Comparison of ENCODE assay signal across 22 cellular contexts in the genomic region with DNA sequence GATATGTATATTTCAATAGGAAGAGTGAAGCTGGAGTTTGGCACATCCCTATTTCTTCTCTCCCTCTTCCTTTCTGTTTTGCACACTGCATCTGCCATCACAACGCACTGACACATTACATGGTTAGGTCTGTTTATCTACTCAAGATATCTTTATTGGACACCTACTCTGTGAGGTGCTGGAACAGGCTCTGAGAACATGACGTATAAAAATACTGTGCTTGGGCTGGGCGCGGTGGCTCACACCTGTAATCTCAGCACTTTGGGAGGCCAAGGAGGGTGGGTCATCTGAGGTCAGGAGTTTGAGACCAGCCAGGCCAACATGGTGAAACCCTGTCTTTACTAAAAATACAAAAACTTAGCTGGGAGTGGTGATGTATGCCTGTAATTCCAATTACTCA.
"Had no signal": no experiment of that assay in that cellular context is flagged by ENCODE, and none has a peak within 500 bp of the region (broad histone marks: within the 10 kb centered on the region; RNA-seq: fewer than 3 reads in every experiment).

No MANE protein-coding gene starts in this region.

- H3K27me3 ChIP-seq: MG63 had no signal

- H3K36me3 ChIP-seq: MG63 had no signal

- H3K9me3 ChIP-seq: MG63 had no signal

- DNase-seq: activated CD4-positive, alpha-beta T cell treated with anti-CD3 and anti-CD28 coated beads for 48 hours; activated CD4-positive, alpha-beta T cell treated with anti-CD3 and anti-CD28 coated beads, Interleukin-2, amount 50 U/mL, for 4 hours; activated CD4-positive, CD25-positive, alpha-beta regulatory T cell treated with anti-CD3 and anti-CD28 coated beads, Interleukin-2, amount 50 U/mL, for 72 hours; activated CD8-positive, alpha-beta memory T cell treated with anti-CD3 and anti-CD28 coated beads, Interleukin-2, amount 50 U/mL, for 48 hours; activated CD8-positive, alpha-beta T cell treated with anti-CD3 and anti-CD28 coated beads, Interleukin-2, amount 10 ng/mL, durations not matched to agents 7 days and 5 days; activated naive CD4-positive, alpha-beta T cell treated with anti-CD3 and anti-CD28 coated beads, Interleukin-2, amount 50 U/mL, for 16 hours; activated naive CD8-positive, alpha-beta T cell treated with anti-CD3 and anti-CD28 coated beads, Interleukin-2, amount 10 ng/mL, durations not matched to agents 7 days and 5 days; activated T-cell treated with anti-CD3 and anti-CD28 coated beads, Interleukin-2, amount 50 U/mL, for 1 hour; aorta; central memory CD4-positive, alpha-beta T cell; MG63; NCI-H1105; NCI-H146; NCI-H187 treated with DMSO at 0.1 percent for 48 hours; NCI-H2081 treated with DMSO at 0.1 percent for 48 hours; NCI-H510A; NCI-H526 treated with DMSO at 0.1 percent for 48 hours; NK-92 treated with Interleukin-12 subunit alpha and Interleukin-12 subunit beta, amount 100 ng/mL, for 24 hours; SIG-M5; T-helper 17 cell; T-helper 9 cell had no signal

- H3K4me3 ChIP-seq: MG63 had no signal

- ATAC-seq: activated CD8-positive, alpha-beta T cell treated with anti-CD3 and anti-CD28 coated beads, Interleukin-2, amount 10 ng/mL, durations not matched to agents 7 days and 5 days; T-helper 17 cell; WTC11 had no signal
